10 cellular contexts compared by ENCODE assay signal in genomic region chr19:7492142-7493055, GRCh38. TPM values are rescaled to one million over a fixed set of nuclear protein-coding genes. Genes with fewer than 3 reads are reported as not detected.
DNase-seq lines count a peak whose midpoint lies in the region; ATAC-seq and TF ChIP-seq lines count a peak whose summit lies in the region.
"Had no signal": no experiment of that assay in that cellular context is flagged by ENCODE, and none has a peak within 500 bp of the region (broad histone marks: within the 10 kb centered on the region; RNA-seq: fewer than 3 reads in every experiment).

No MANE protein-coding gene starts in this region.

- H3K4me3 ChIP-seq in fibroblast of villous mesenchyme (ENCODE audit: low read depth, low read length), result no peak overlapping the region
- H3K4me3 ChIP-seq: pancreas, testis had no signal

- no peaks in the 10 kb centered on the region for H3K36me3 Mint-ChIP-seq in activated CD8-positive, alpha-beta T cell treated with anti-CD3 and anti-CD28 coated beads for 36 hours (ENCODE audit: low read depth)

- DNase-seq in stimulated activated CD4-positive, alpha-beta T cell treated with anti-CD3 and anti-CD28 coated beads, Interleukin-15, amount 100 ng/mL, for 24 hours, result peak; percentile 75
- DNase-seq in stimulated activated CD4-positive, alpha-beta T cell treated with anti-CD3 and anti-CD28 coated beads, Interleukin-4, amount 100 ng/mL, for 1 hour, result no peak
- DNase-seq in activated CD8-positive, alpha-beta T cell treated with anti-CD3 and anti-CD28 coated beads for 36 hours, result peak; percentile 88
- peak; percentile 78 for DNase-seq in fibroblast of villous mesenchyme (ENCODE audit: low read depth)
- DNase-seq in glomerular visceral epithelial cell (ENCODE audit: extremely low spot score), result no peak
- DNase-seq in NCI-H69 (lab: John Stamatoyannopoulos, UW), result no peak
- DNase-seq in left cardiac atrium, result no peak
- DNase-seq: pancreas, testis had no signal

- H3K4me3 Mint-ChIP-seq in activated CD8-positive, alpha-beta T cell treated with anti-CD3 and anti-CD28 coated beads for 36 hours, result no peak overlapping the region

- no peaks in the 10 kb centered on the region for H3K9me3 Mint-ChIP-seq in activated CD8-positive, alpha-beta T cell treated with anti-CD3 and anti-CD28 coated beads for 36 hours

- peaks cover 22% of the 10 kb centered on the region for H3K4me1 Mint-ChIP-seq in activated CD8-positive, alpha-beta T cell treated with anti-CD3 and anti-CD28 coated beads for 36 hours (ENCODE audit: low read depth)

- peak; percentile 56 for ATAC-seq in activated CD8-positive, alpha-beta T cell treated with anti-CD3 and anti-CD28 coated beads for 36 hours
- ATAC-seq in left cardiac atrium (no peak), HG02798 (IDR thresholded peaks at IDR 0.05; ENCODE audit: poor library complexity, unreplicated experiment) (no peak)
- ATAC-seq: pancreas had no signal

- CTCF ChIA-PET in activated CD8-positive, alpha-beta T cell treated with anti-CD3 and anti-CD28 coated beads for 36 hours (lab: Charles Lee), result interaction anchor here (0.6 kb wide), 1 partner anchor 12 kb away, joined by 3 read pairs; no protein-coding TSS in a partner anchor

- TF ChIP-seq CTCF in activated CD8-positive, alpha-beta T cell treated with anti-CD3 and anti-CD28 coated beads for 36 hours (IDR thresholded peaks at IDR 0.05), result no peak
- no peak for TF ChIP-seq CTCF in fibroblast of villous mesenchyme (IDR thresholded peaks at IDR 0.05; ENCODE audit: insufficient read depth, low read depth, low read length)

- intact Hi-C loops in activated CD8-positive, alpha-beta T cell treated with anti-CD3 and anti-CD28 coated beads for 36 hours (cut with micrococcal nuclease), result no loop called here
- intact Hi-C loops in left cardiac atrium (cut with DNase I), result no loop called here

- POLR2A ChIA-PET in activated CD8-positive, alpha-beta T cell treated with anti-CD3 and anti-CD28 coated beads for 36 hours (lab: Charles Lee), result no interaction called here

- peak overlapping the region; percentile 68 for H3K27ac Mint-ChIP-seq in activated CD8-positive, alpha-beta T cell treated with anti-CD3 and anti-CD28 coated beads for 36 hours

- peaks cover 4% of the 10 kb centered on the region for H3K27me3 Mint-ChIP-seq in activated CD8-positive, alpha-beta T cell treated with anti-CD3 and anti-CD28 coated beads for 36 hours

RNA-seq across cellular contexts. Expression of gene PEX11G, which starts 3.6 kb away (rescaled TPM):
- total RNA-seq in activated CD8-positive, alpha-beta T cell treated with anti-CD3 and anti-CD28 coated beads for 36 hours, result 1 to 10 TPM; 1.4 to 1.5 TPM
- total RNA-seq in fibroblast of villous mesenchyme (2.3 and 2.6 TPM in 2 replicates), left cardiac atrium (1 to 10 TPM; 1.2 to 2.0 TPM)

RNA-seq across cellular contexts. Expression of gene ZNF358, which starts 23.5 kb away (rescaled TPM):
- total RNA-seq in activated CD8-positive, alpha-beta T cell treated with anti-CD3 and anti-CD28 coated beads for 36 hours, result 1 to 10 TPM; 4.8 to 6.5 TPM
- total RNA-seq in fibroblast of villous mesenchyme, result 13.8 and 20.9 TPM in 2 replicates
- total RNA-seq in left cardiac atrium, result 10 to 100 TPM; 75.3 to 82.4 TPM

RNA-seq across cellular contexts. Expression of gene MCOLN1, which starts 30.0 kb away (rescaled TPM):
- 1 to 10 TPM; 7.9 to 9.2 TPM for total RNA-seq in activated CD8-positive, alpha-beta T cell treated with anti-CD3 and anti-CD28 coated beads for 36 hours
- 5.5 and 8.6 TPM in 2 replicates for total RNA-seq in fibroblast of villous mesenchyme
- total RNA-seq in left cardiac atrium, result 10 to 100 TPM; 21.2 to 25.0 TPM

RNA-seq across cellular contexts. Expression of gene PNPLA6, which starts 43.1 kb away (rescaled TPM):
- 10 to 100 TPM; 79.2 to 90.3 TPM for total RNA-seq in activated CD8-positive, alpha-beta T cell treated with anti-CD3 and anti-CD28 coated beads for 36 hours
- total RNA-seq in fibroblast of villous mesenchyme (101 and 106 TPM in 2 replicates), left cardiac atrium (10 to 100 TPM; 59.2 to 61.7 TPM)

Comparison
In these comparisons a context has a peak if more than half of its experiments do, and no peak if none do; other contexts are left out.
1. DNase-seq: peak in stimulated activated CD4-positive, alpha-beta T cell treated with anti-CD3 and anti-CD28 coated beads, Interleukin-15, amount 100 ng/mL, for 24 hours (single experiment), activated CD8-positive, alpha-beta T cell treated with anti-CD3 and anti-CD28 coated beads for 36 hours (single experiment) and fibroblast of villous mesenchyme (single experiment); none in stimulated activated CD4-positive, alpha-beta T cell treated with anti-CD3 and anti-CD28 coated beads, Interleukin-4, amount 100 ng/mL, for 1 hour (single experiment), glomerular visceral epithelial cell (single experiment), NCI-H69 (single experiment) and left cardiac atrium (single experiment).